Comparison of ENCODE assay signal across 1 cellular context in genomic region chr19:17564783-17565182, GRCh38.
TF ChIP-seq lines count a peak whose summit lies in the region.

No MANE protein-coding gene starts in this region.

TF ChIP-seq in IMR-90, 13 proteins besides CTCF, POLR2A, EP300 and RAD21 (continued from another document):
- no peak for TF ChIP-seq ELK1 (IDR thresholded peaks at IDR 0.05; ENCODE audit: borderline replicate concordance, low read depth, low read length)
- TF ChIP-seq SMC3 (IDR thresholded peaks at IDR 0.05; ENCODE audit: low read depth, low read length) = no peak
- TF ChIP-seq CEBPB (IDR thresholded peaks at IDR 0.05; ENCODE audit: low read depth, low read length) = no peak
- no peak for TF ChIP-seq USF2 (IDR thresholded peaks at IDR 0.05; ENCODE audit: low read depth, low read length)
- no peak for TF ChIP-seq MAZ (IDR thresholded peaks at IDR 0.05; ENCODE audit: borderline replicate concordance, low read depth, low read length)
